ENCODE assay signal across 8 cellular contexts in the genomic region with DNA sequence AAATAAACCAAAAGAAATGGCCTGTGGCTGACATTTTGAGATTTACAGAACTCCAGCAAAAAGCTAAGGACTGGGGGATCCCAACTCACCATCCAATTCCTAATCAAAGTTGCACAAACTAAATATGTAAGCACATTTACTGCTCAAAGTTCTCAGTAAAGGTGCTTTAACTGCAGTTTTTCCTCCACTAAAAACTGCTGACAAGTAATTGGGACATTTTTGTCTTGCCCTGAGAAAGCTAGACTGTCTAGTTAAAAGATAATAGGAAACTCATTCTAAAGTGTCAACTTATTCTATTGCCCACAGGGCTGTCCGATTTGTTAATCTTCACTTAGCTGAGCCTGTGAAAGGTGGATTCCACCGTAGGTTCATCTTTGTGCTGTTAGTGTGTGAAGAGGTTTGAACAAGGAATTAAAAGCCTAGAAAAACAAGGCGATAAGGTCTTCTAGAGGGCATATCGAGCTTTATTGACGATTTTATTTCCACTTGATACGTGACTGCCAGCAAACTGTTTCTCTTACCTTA. TPM values are rescaled to one million over a fixed set of nuclear protein-coding genes. Genes with fewer than 3 reads are reported as not detected.
DNase-seq lines count a peak whose midpoint lies in the region; ATAC-seq, FAIRE-seq and TF ChIP-seq lines count a peak whose summit lies in the region.

No MANE protein-coding gene starts in this region.

- intact Hi-C loops in PC-3 (cut with micrococcal nuclease) (loop anchor here (2.0 kb wide), 1 partner anchor 23 kb away; no protein-coding TSS in a partner anchor), endothelial cell of umbilical vein (cut with micrococcal nuclease) (loop anchor here (2.0 kb wide), 2 partner anchors 91 to 101 kb away; no protein-coding TSS in a partner anchor)

- peaks cover 14% of the 10 kb centered on the region for H3K4me1 ChIP-seq in DND-41 (ENCODE audit: insufficient read depth, low read length)
- peaks cover 4% of the 10 kb centered on the region; the same call in 1 of the 2 replicates for H3K4me1 ChIP-seq in PC-3 (ENCODE audit: insufficient read depth, low read length)
- H3K4me1 ChIP-seq in endothelial cell of umbilical vein (ENCODE audit: control insufficient read depth, extremely low read depth, insufficient read depth, low read length) = peaks cover 3% of the 10 kb centered on the region
- H3K4me1 ChIP-seq in parathyroid adenoma = no peaks in the 10 kb centered on the region

- H3K9ac ChIP-seq in DND-41 (ENCODE audit: low read depth, low read length) = no peak overlapping the region
- H3K9ac ChIP-seq in PC-3 (ENCODE audit: low read length) = no peak overlapping the region
- no peak overlapping the region for H3K9ac ChIP-seq in endothelial cell of umbilical vein (replicated peaks; ENCODE audit: extremely low read depth, insufficient read depth, low read length)
- H3K9ac ChIP-seq in parathyroid adenoma = no peak overlapping the region

- H3K27ac ChIP-seq in DND-41 (ENCODE audit: low read length) = no peak overlapping the region
- H3K27ac ChIP-seq in PC-3 (ENCODE audit: low read length) = no peak overlapping the region
- no peak overlapping the region for H3K27ac ChIP-seq in endothelial cell of umbilical vein (ENCODE audit: insufficient read depth, low read depth, low read length)
- H3K27ac ChIP-seq in parathyroid adenoma = no peak overlapping the region

- H3K4me3 ChIP-seq in DND-41 (ENCODE audit: low read depth in 1 of 2, low read length in 2 of 2) (peak overlapping the region in 1 of 2 experiments; percentile 58; a peak in 2 of 4 replicates), PC-3 (ENCODE audit: low read length) (peak overlapping the region; percentile 79), endothelial cell of umbilical vein (replicated peaks in 1 of 3; ENCODE audit: insufficient read depth in 1 of 3, low read depth in 1 of 3, low read length in 3 of 3) (peak overlapping the region in 1 of 3 experiments; percentile 54), parathyroid adenoma (ENCODE audit: low read depth, low read length) (peak overlapping the region; percentile 70)

- dilution Hi-C loops in endothelial cell of umbilical vein (cut with MboI; ENCODE audit: extremely low pct_ligation_motif_present, low sequenced_read_pairs) = no loop called here

- no peaks in the 10 kb centered on the region for H3K36me3 ChIP-seq in DND-41 (ENCODE audit: insufficient read depth, low read length)
- no peaks in the 10 kb centered on the region for H3K36me3 ChIP-seq in PC-3 (ENCODE audit: low read depth, low read length)
- H3K36me3 ChIP-seq in endothelial cell of umbilical vein (ENCODE audit: control insufficient read depth in 2 of 2, extremely low read depth in 1 of 2, insufficient read depth in 2 of 2, low read length in 2 of 2) = no peaks in the 10 kb centered on the region
- no peaks in the 10 kb centered on the region for H3K36me3 ChIP-seq in parathyroid adenoma (ENCODE audit: control insufficient read depth, insufficient read depth, low read length)

- H4K20me1 ChIP-seq in DND-41 (ENCODE audit: insufficient read depth, low read length) = no peaks in the 10 kb centered on the region
- H4K20me1 ChIP-seq in PC-3 (ENCODE audit: low read length) = no peaks in the 10 kb centered on the region
- H4K20me1 ChIP-seq in endothelial cell of umbilical vein (replicated peaks; ENCODE audit: control insufficient read depth, extremely low read depth, insufficient read depth, low read length) = no peaks in the 10 kb centered on the region

- H3K9me3 ChIP-seq in DND-41 (ENCODE audit: insufficient read depth, low read length, severe bottlenecking) = no peaks in the 10 kb centered on the region
- H3K9me3 ChIP-seq in PC-3 (ENCODE audit: low read length) = no peaks in the 10 kb centered on the region
- H3K9me3 ChIP-seq in endothelial cell of umbilical vein (replicated peaks; ENCODE audit: control insufficient read depth, insufficient read depth, low read length) = no peaks in the 10 kb centered on the region
- H3K9me3 ChIP-seq in parathyroid adenoma (ENCODE audit: control insufficient read depth, low read length) = no peaks in the 10 kb centered on the region

- H3F3A ChIP-seq in PC-3 (ENCODE audit: low read length, unreplicated experiment) = no peaks in the 10 kb centered on the region

- peak overlapping the region; percentile 86 for H3K4me2 ChIP-seq in DND-41 (ENCODE audit: insufficient read depth, low read length)
- peak overlapping the region; percentile 90 for H3K4me2 ChIP-seq in PC-3 (ENCODE audit: low read length)
- H3K4me2 ChIP-seq in endothelial cell of umbilical vein (ENCODE audit: insufficient read depth, low read length) = peak overlapping the region; percentile 56
- H3K4me2 ChIP-seq in parathyroid adenoma (ENCODE audit: low read length) = peak overlapping the region; percentile 93

- ATAC-seq in DND-41 (ENCODE audit: insufficient read depth, low read depth) (no peak), PC-3 (no peak)

- no peak for TF ChIP-seq POLR2A in endothelial cell of umbilical vein (IDR thresholded peaks at IDR 0.05; ENCODE audit: low read depth, low read length)

- TF ChIP-seq CTCF in DND-41 (IDR thresholded peaks at IDR 0.05; ENCODE audit: borderline replicate concordance, extremely low read depth, low read length, poor library complexity, severe bottlenecking) (no peak), PC-3 (conservative IDR thresholded peaks at IDR 0.05; ENCODE audit: low read depth, low read length) (no peak), endothelial cell of umbilical vein (IDR thresholded peaks at IDR 0.05; ENCODE audit: extremely low read depth in 1 of 2, insufficient read depth in 1 of 2, low read depth in 1 of 2, low read length in 2 of 2) (no peak), parathyroid adenoma (IDR thresholded peaks at IDR 0.05) (no peak)

- POLR2A ChIA-PET in PC-3 (lab: Charles Lee; ENCODE audit: unreplicated experiment) (interaction anchor here (0.6 to 0.7 kb wide), 2 partner anchors 10 to 595 kb away, joined by 3 to 12 read pairs; no protein-coding TSS in a partner anchor), endothelial cell of umbilical vein (lab: Charles Lee) (interaction anchor here (1.5 kb wide), 1 partner anchor 8 kb away, joined by 5 read pairs; no protein-coding TSS in a partner anchor)

- H3K9me2 ChIP-seq in PC-3 (replicated peaks; ENCODE audit: low read length) = no peaks in the 10 kb centered on the region

- CTCF ChIA-PET in PC-3 (lab: Charles Lee) (no interaction called here), endothelial cell of umbilical vein (lab: Charles Lee) (interaction anchor here (1.1 to 2.2 kb wide), 9 partner anchors 9 to 794 kb away, joined by 3 to 24 read pairs (median 7); no protein-coding TSS in a partner anchor)

- no peak for FAIRE-seq in endothelial cell of umbilical vein (lab: Jason Lieb, UNC)

- no peaks in the 10 kb centered on the region for H3K9me1 ChIP-seq in endothelial cell of umbilical vein (replicated peaks; ENCODE audit: control insufficient read depth, extremely low read depth, insufficient read depth, low read length)

- H2AFZ ChIP-seq in DND-41 (ENCODE audit: low read depth, low read length) = peak overlapping the region; percentile 71; the same call in 1 of the 2 replicates
- peak overlapping the region; percentile 87 for H2AFZ ChIP-seq in PC-3 (ENCODE audit: low read length)
- H2AFZ ChIP-seq in endothelial cell of umbilical vein (ENCODE audit: low read depth, low read length) = no peak overlapping the region
- no peak overlapping the region for H2AFZ ChIP-seq in parathyroid adenoma

- DNase-seq in DND-41 = no peak
- DNase-seq in PC-3 = no peak
- DNase-seq in endothelial cell of umbilical vein (ENCODE audit: low read depth, low spot score) = no peak
- no peak for DNase-seq in NCI-H1105 treated with DMSO at 0.1 percent for 48 hours (lab: John Stamatoyannopoulos, UW)
- DNase-seq in stimulated activated CD4-positive, alpha-beta T cell treated with anti-CD3 and anti-CD28 coated beads, Interleukin-4, amount 100 ng/mL, for 24 hours = no peak
- DNase-seq in KG1 (lab: John Stamatoyannopoulos, UW) = no peak
- DNase-seq in NCI-H1930 (lab: John Stamatoyannopoulos, UW) = no peak

- BruUV-seq in PC-3 (replicated peaks; lab: Mats Ljungman, UMichigan) = TSS peak; percentile 65
- no TSS peak for BruUV-seq in endothelial cell of umbilical vein (replicated peaks; lab: Mats Ljungman, UMichigan)

- H3K27me3 ChIP-seq in DND-41 (ENCODE audit: insufficient read depth, low read length, poor library complexity) (peaks cover 52% of the 10 kb centered on the region), PC-3 (ENCODE audit: low read length) (no peaks in the 10 kb centered on the region), endothelial cell of umbilical vein (ENCODE audit: control insufficient read depth in 2 of 2, insufficient read depth in 2 of 2, low read length in 2 of 2) (peaks cover 4 to 31% of the 10 kb centered on the region in 2 experiments), parathyroid adenoma (ENCODE audit: control insufficient read depth, insufficient read depth, low read length) (no peaks in the 10 kb centered on the region)

- H3K79me2 ChIP-seq in DND-41 (ENCODE audit: insufficient read depth, low read length) (no peaks in the 10 kb centered on the region), PC-3 (ENCODE audit: low read length) (no peaks in the 10 kb centered on the region), endothelial cell of umbilical vein (ENCODE audit: control insufficient read depth, insufficient read depth, low read length) (no peaks in the 10 kb centered on the region), parathyroid adenoma (no peaks in the 10 kb centered on the region)

TF ChIP-seq in endothelial cell of umbilical vein, 7 proteins besides CTCF, POLR2A, EP300 and RAD21 (continues in another document):
- TF ChIP-seq POLR2AphosphoS5 (IDR thresholded peaks at IDR 0.05; ENCODE audit: insufficient read depth, low read depth, low read length) = no peak

RNA-seq across cellular contexts. Expression of gene DOCK8, which starts 1.0 kb away (rescaled TPM):
- total RNA-seq in PC-3 (2014; rRNA removed) (1.5 and 1.9 TPM in 2 replicates), endothelial cell of umbilical vein (1.3 and 12.0 TPM in 2 replicates)
- polyA plus RNA-seq in endothelial cell of umbilical vein = 0.53 and 0.54 TPM in 2 replicates
- polyA plus RNA-seq in endothelial cell of umbilical vein (2011; cell fraction: cytosol; rRNA removed) = 0.49 and 0.51 TPM in 2 replicates
- 1.2 and 1.6 TPM in 2 replicates for polyA plus RNA-seq in endothelial cell of umbilical vein (2011; cell fraction: nucleus; rRNA removed)
- 0.16 TPM in 1 of 2 replicates, not detected in the other for polyA plus RNA-seq in endothelial cell of umbilical vein (2012)
- 2.9 and 7.5 TPM in 2 replicates for polyA minus RNA-seq in endothelial cell of umbilical vein
- not detected for polyA minus RNA-seq in endothelial cell of umbilical vein (2011; cell fraction: cytosol; rRNA and poly(A)+ RNA removed)
- 3.3 and 4.0 TPM in 2 replicates for polyA minus RNA-seq in endothelial cell of umbilical vein (2011; cell fraction: nucleus; rRNA and poly(A)+ RNA removed)

RNA-seq across cellular contexts. Expression of gene ZNG1A, which starts 36.8 kb away (rescaled TPM):
- total RNA-seq in PC-3 (2014; rRNA removed) (63.0 and 69.1 TPM in 2 replicates), endothelial cell of umbilical vein (39.8 and 41.9 TPM in 2 replicates)
- polyA plus RNA-seq in endothelial cell of umbilical vein = 8.9 and 14.3 TPM in 2 replicates
- 18.0 and 20.7 TPM in 2 replicates for polyA plus RNA-seq in endothelial cell of umbilical vein (2011; cell fraction: cytosol; rRNA removed)
- polyA plus RNA-seq in endothelial cell of umbilical vein (2011; cell fraction: nucleus; rRNA removed) = 22.9 and 31.2 TPM in 2 replicates
- polyA plus RNA-seq in endothelial cell of umbilical vein (2012) = 20.4 and 28.2 TPM in 2 replicates
- 18.0 and 18.2 TPM in 2 replicates for polyA minus RNA-seq in endothelial cell of umbilical vein
- polyA minus RNA-seq in endothelial cell of umbilical vein (2011; cell fraction: cytosol; rRNA and poly(A)+ RNA removed) = 12.2 TPM
- 29.7 and 46.6 TPM in 2 replicates for polyA minus RNA-seq in endothelial cell of umbilical vein (2011; cell fraction: nucleus; rRNA and poly(A)+ RNA removed)

Comparison
In these comparisons a context has a peak if more than half of its experiments do, and no peak if none do; other contexts are left out.
1. H2AFZ ChIP-seq: peak in DND-41 (single experiment) and PC-3 (single experiment); none in endothelial cell of umbilical vein (single experiment) and parathyroid adenoma (single experiment).
2. Peak in every context shown above with its lines, with median percentiles within 50 percentile points of each other: H3K4me2 ChIP-seq.